17 cellular contexts compared by ENCODE assay signal in the genomic region with DNA sequence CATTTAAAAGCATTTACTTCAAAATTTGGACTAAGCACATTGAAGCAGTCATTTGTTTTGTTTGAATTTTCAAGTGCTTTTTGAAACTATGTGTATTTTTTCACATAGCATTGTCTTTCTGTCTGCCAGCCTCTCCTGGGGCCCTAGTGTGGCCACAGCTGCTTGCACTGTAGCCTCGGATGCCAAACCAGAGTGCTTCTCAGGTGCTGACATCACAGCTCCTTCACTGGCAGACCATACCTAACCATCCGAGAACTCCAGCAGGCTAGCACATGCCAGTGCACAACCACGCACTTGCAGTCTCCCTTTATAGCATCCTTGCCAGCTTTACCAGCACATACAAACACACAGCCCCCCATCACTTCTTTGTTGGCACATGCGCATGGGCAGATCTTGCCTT.
"Had no signal": no experiment of that assay in that cellular context is flagged by ENCODE, and none has a peak within 500 bp of the region (broad histone marks: within the 10 kb centered on the region; RNA-seq: fewer than 3 reads in every experiment).

No MANE protein-coding gene starts in this region.

- H3K27ac ChIP-seq: adrenal gland, esophagus squamous epithelium, tibial artery, uterus, VCaP had no signal

- ATAC-seq: activated naive CD4-positive, alpha-beta T cell treated with anti-CD3 and anti-CD28 coated beads, Interleukin-2, amount 50 U/mL, for 72 hours; left ventricle myocardium superior had no signal

- H3K4me3 ChIP-seq: adrenal gland, esophagus squamous epithelium, tibial artery, uterus had no signal

- H3K27me3 ChIP-seq: adrenal gland, esophagus squamous epithelium, tibial artery, uterus had no signal

- H3K36me3 ChIP-seq: adrenal gland, esophagus squamous epithelium, tibial artery, uterus had no signal

- H3K9me3 ChIP-seq: adrenal gland, tibial artery, uterus had no signal

- H3K4me1 ChIP-seq: adrenal gland, esophagus squamous epithelium, tibial artery, uterus had no signal

- DNase-seq: activated CD4-positive, alpha-beta T cell treated with anti-CD3 and anti-CD28 coated beads for 1 hour; activated CD8-positive, alpha-beta memory T cell treated with anti-CD3 and anti-CD28 coated beads for 24 hours; activated CD8-positive, alpha-beta memory T cell treated with anti-CD3 and anti-CD28 coated beads, Interleukin-2, amount 50 U/mL, for 48 hours; activated effector memory CD4-positive, alpha-beta T cell treated with anti-CD3 and anti-CD28 coated beads, Interleukin-2, amount 50 U/mL, for 16 hours; activated T-cell treated with anti-CD3 and anti-CD28 coated beads, Interleukin-2, amount 50 U/mL, for 48 hours; adrenal gland; dermis blood vessel endothelial cell; effector memory CD4-positive, alpha-beta T cell; esophagus squamous epithelium; left ventricle myocardium superior; stimulated activated CD4-positive, alpha-beta T cell treated with anti-CD3 and anti-CD28 coated beads, Interleukin-12 subunit alpha, Interleukin-12 subunit beta, amount 100 ng/mL, for 4 hours; stimulated activated CD4-positive, alpha-beta T cell treated with anti-CD3 and anti-CD28 coated beads, Interleukin-1b, Interleukin-23, amount 100 ng/mL, for 48 hours; stimulated activated naive CD4-positive, alpha-beta T cell treated with Interleukin-2 at 50 U/mL for 16 hours; tibial artery; uterus had no signal
